Comparison of ENCODE assay signal across 18 cellular contexts in genomic region chr7:117951285-117951684, GRCh38.
"Had no signal": no experiment of that assay in that cellular context is flagged by ENCODE, and none has a peak within 500 bp of the region (broad histone marks: within the 10 kb centered on the region; RNA-seq: fewer than 3 reads in every experiment).

No MANE protein-coding gene starts in this region.

- H3K27me3 Mint-ChIP-seq: activated CD8-positive, alpha-beta memory T cell treated with anti-CD3 and anti-CD28 coated beads, Interleukin-2, amount 10 ng/mL, durations not matched to agents 7 days and 5 days; activated T-cell treated with anti-CD3 and anti-CD28 coated beads, Interleukin-2, amount 50 U/mL, for 24 hours; stimulated activated memory B cell treated with anti-CD40 and anti-IgM and Interleukin-4, amounts not matched to agents 10 μg/mL and 1 μg/mL and 100 μg/mL, for 72 hours had no signal

- H3K27ac Mint-ChIP-seq: activated CD8-positive, alpha-beta memory T cell treated with anti-CD3 and anti-CD28 coated beads, Interleukin-2, amount 10 ng/mL, durations not matched to agents 7 days and 5 days; activated naive CD8-positive, alpha-beta T cell treated with anti-CD3 and anti-CD28 coated beads, Interleukin-2, amount 10 ng/mL, durations not matched to agents 7 days and 5 days; activated T-cell treated with anti-CD3 and anti-CD28 coated beads, Interleukin-2, amount 50 U/mL, for 24 hours; stimulated activated memory B cell treated with anti-CD40 and anti-IgM and Interleukin-4, amounts not matched to agents 10 μg/mL and 1 μg/mL and 100 μg/mL, for 72 hours; T-helper 1 cell treated with Interleukin-12 subunit alpha and Interleukin-12 subunit beta and Interleukin-4 antibody, amounts not matched to agents 30 μg/mL and 1 μg/mL, for 36 hours had no signal

- H3K36me3 Mint-ChIP-seq: activated CD8-positive, alpha-beta memory T cell treated with anti-CD3 and anti-CD28 coated beads, Interleukin-2, amount 10 ng/mL, durations not matched to agents 7 days and 5 days; activated naive CD8-positive, alpha-beta T cell treated with anti-CD3 and anti-CD28 coated beads, Interleukin-2, amount 10 ng/mL, durations not matched to agents 7 days and 5 days; stimulated activated memory B cell treated with anti-CD40 and anti-IgM and Interleukin-4, amounts not matched to agents 10 μg/mL and 1 μg/mL and 100 μg/mL, for 72 hours had no signal

- H3K9me3 ChIP-seq: ascending aorta, lower lobe of right lung had no signal

- H3K27me3 ChIP-seq: ascending aorta, cardiac muscle cell, tibial nerve had no signal

- H3K27ac ChIP-seq: ascending aorta, cardiac muscle cell, lower lobe of right lung, tibial nerve had no signal

- H3K36me3 ChIP-seq: ascending aorta, cardiac muscle cell, lower lobe of right lung, tibial nerve had no signal

- H3K4me3 ChIP-seq: ascending aorta, cardiac muscle cell, lower lobe of right lung, smooth muscle cell, tibial nerve had no signal

- ATAC-seq: activated CD8-positive, alpha-beta memory T cell treated with anti-CD3 and anti-CD28 coated beads, Interleukin-2, amount 10 ng/mL, durations not matched to agents 7 days and 5 days; lower lobe of right lung; right cardiac atrium; SK-N-SH treated with all-trans-retinoic acid at 6 μM for 48 hours; stimulated activated memory B cell treated with anti-CD40 and anti-IgM and Interleukin-4, amounts not matched to agents 10 μg/mL and 1 μg/mL and 100 μg/mL, for 72 hours had no signal

- H3K4me2 ChIP-seq: smooth muscle cell had no signal

- H3K4me1 ChIP-seq: ascending aorta, lower lobe of right lung had no signal

- H3K4me1 Mint-ChIP-seq: activated CD8-positive, alpha-beta memory T cell treated with anti-CD3 and anti-CD28 coated beads, Interleukin-2, amount 10 ng/mL, durations not matched to agents 7 days and 5 days; activated naive CD8-positive, alpha-beta T cell treated with anti-CD3 and anti-CD28 coated beads, Interleukin-2, amount 10 ng/mL, durations not matched to agents 7 days and 5 days; stimulated activated memory B cell treated with anti-CD40 and anti-IgM and Interleukin-4, amounts not matched to agents 10 μg/mL and 1 μg/mL and 100 μg/mL, for 72 hours had no signal

- H3K9me3 Mint-ChIP-seq: activated naive CD8-positive, alpha-beta T cell treated with anti-CD3 and anti-CD28 coated beads, Interleukin-2, amount 10 ng/mL, durations not matched to agents 7 days and 5 days; activated T-cell treated with anti-CD3 and anti-CD28 coated beads, Interleukin-2, amount 50 U/mL, for 24 hours; stimulated activated memory B cell treated with anti-CD40 and anti-IgM and Interleukin-4, amounts not matched to agents 10 μg/mL and 1 μg/mL and 100 μg/mL, for 72 hours; T-helper 1 cell treated with Interleukin-12 subunit alpha and Interleukin-12 subunit beta and Interleukin-4 antibody, amounts not matched to agents 30 μg/mL and 1 μg/mL, for 36 hours had no signal

- H3K4me3 Mint-ChIP-seq: activated CD8-positive, alpha-beta memory T cell treated with anti-CD3 and anti-CD28 coated beads, Interleukin-2, amount 10 ng/mL, durations not matched to agents 7 days and 5 days; activated naive CD8-positive, alpha-beta T cell treated with anti-CD3 and anti-CD28 coated beads, Interleukin-2, amount 10 ng/mL, durations not matched to agents 7 days and 5 days; activated T-cell treated with anti-CD3 and anti-CD28 coated beads, Interleukin-2, amount 50 U/mL, for 24 hours; stimulated activated memory B cell treated with anti-CD40 and anti-IgM and Interleukin-4, amounts not matched to agents 10 μg/mL and 1 μg/mL and 100 μg/mL, for 72 hours; T-helper 1 cell treated with Interleukin-12 subunit alpha and Interleukin-12 subunit beta and Interleukin-4 antibody, amounts not matched to agents 30 μg/mL and 1 μg/mL, for 36 hours had no signal

- DNase-seq: activated CD4-positive, alpha-beta T cell treated with anti-CD3 and anti-CD28 coated beads for 1 hour; activated CD4-positive, alpha-beta T cell treated with anti-CD3 and anti-CD28 coated beads, Interleukin-2, amount 50 U/mL, for 48 hours; activated CD8-positive, alpha-beta memory T cell treated with anti-CD3 and anti-CD28 coated beads, Interleukin-2, amount 10 ng/mL, durations not matched to agents 7 days and 5 days; activated effector memory CD4-positive, alpha-beta T cell treated with anti-CD3 and anti-CD28 coated beads, Interleukin-2, amount 50 U/mL, for 16 hours; activated naive CD8-positive, alpha-beta T cell treated with anti-CD3 and anti-CD28 coated beads, Interleukin-2, amount 10 ng/mL, durations not matched to agents 7 days and 5 days; activated T-cell treated with anti-CD3 and anti-CD28 coated beads, Interleukin-2, amount 50 U/mL, for 24 hours; lower lobe of right lung; midbrain; right cardiac atrium had no signal

- FAIRE-seq: frontal cortex, TTC549 had no signal
